In the genomic region with DNA sequence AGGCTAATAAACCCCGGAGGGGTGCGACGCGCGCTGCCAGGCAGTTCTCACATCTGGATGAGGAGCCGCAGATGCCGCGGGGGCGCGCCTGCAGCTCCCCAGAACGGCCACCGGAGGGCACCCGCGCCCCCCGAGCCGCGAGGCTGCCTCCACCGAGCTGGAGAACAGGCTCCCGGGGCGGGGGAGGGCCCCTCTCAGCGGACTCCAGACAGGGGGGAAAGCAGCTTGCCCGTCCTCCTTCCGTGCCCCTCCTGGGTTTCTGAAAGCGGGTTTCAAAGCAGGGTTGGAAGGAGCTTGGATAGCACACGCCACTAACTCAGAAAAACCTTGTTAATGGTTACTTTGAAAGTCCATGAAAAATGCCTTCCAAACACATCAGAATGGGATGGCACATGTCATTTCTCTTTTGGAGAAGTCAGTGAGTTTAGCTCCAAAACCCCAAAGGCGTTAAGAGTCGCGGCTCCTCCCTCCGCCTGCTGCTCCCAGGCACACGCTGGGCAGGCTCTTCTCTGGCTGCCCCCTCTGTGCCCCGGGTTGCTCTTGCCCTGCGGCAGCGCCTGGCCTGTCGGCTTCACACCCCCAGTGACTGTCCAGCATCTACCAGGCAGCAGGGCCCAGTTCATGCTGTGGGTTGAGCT, we compare ENCODE assay signal across 9 cellular contexts.
DNase-seq lines count a peak whose midpoint lies in the region; ATAC-seq, FAIRE-seq and TF ChIP-seq lines count a peak whose summit lies in the region.
"Had no signal": no experiment of that assay in that cellular context is flagged by ENCODE, and none has a peak within 500 bp of the region (broad histone marks: within the 10 kb centered on the region; RNA-seq: fewer than 3 reads in every experiment).

No MANE protein-coding gene starts in this region.

- FAIRE-seq in GM12878 (lab: Jason Lieb, UNC) = peak; percentile 70
- no peak for FAIRE-seq in kidney (lab: Jason Lieb, UNC)

- no peak overlapping the region for H3K27ac Mint-ChIP-seq in stimulated activated effector memory CD8-positive, alpha-beta T cell treated with anti-CD3 and anti-CD28 coated beads, Interleukin-12 subunit alpha, Interleukin-12 subunit beta, amount 100 ng/mL, for 72 hours

- TF ChIP-seq RAD21 in GM12878 (IDR thresholded peaks at IDR 0.05; ENCODE audit: insufficient read depth, low read depth, low read length) = peak; percentile 28; the same call in 1 of the 2 replicates

- SMC1A ChIA-PET in GM12878 (lab: Charles Lee; ENCODE audit: uncharacterized antibody, unreplicated experiment) = interaction anchor here (0.6 kb wide), 1 partner anchor 81 kb away, joined by 3 read pairs; no protein-coding TSS in a partner anchor

- H3K9me3 Mint-ChIP-seq in stimulated activated effector memory CD8-positive, alpha-beta T cell treated with anti-CD3 and anti-CD28 coated beads, Interleukin-12 subunit alpha, Interleukin-12 subunit beta, amount 100 ng/mL, for 72 hours = no peaks in the 10 kb centered on the region

- H3K4me1 ChIP-seq in ACC112 (ENCODE audit: control insufficient read depth, insufficient read depth, low read length, unreplicated experiment) (no peaks in the 10 kb centered on the region), GM12878 (ENCODE audit: control insufficient read depth, insufficient read depth, low read length) (no peaks in the 10 kb centered on the region), kidney (ENCODE audit: control insufficient read depth in 1 of 2, insufficient read depth in 1 of 2, low read depth in 1 of 2, low read length in 2 of 2) (no peaks in the 10 kb centered on the region)

- intact Hi-C loops in GM12878 (cut with micrococcal nuclease; ENCODE audit: unreplicated experiment) (no loop called here), kidney (cut with DNase I) (no loop called here)

- H3K9ac ChIP-seq in GM12878 (ENCODE audit: control insufficient read depth, insufficient read depth, low read length) (no peak overlapping the region), kidney (ENCODE audit: low read length in 2 of 2) (no peak overlapping the region)

- H3K4me3 ChIP-seq in ACC112 (ENCODE audit: low read depth, low read length) = peak overlapping the region; percentile 58
- no peak overlapping the region for H3K4me3 ChIP-seq in GM12878
- peak overlapping the region in 1 of 2 donors; percentile 43 for H3K4me3 ChIP-seq in kidney (ENCODE audit: low read length in 2 of 2)
- H3K4me3 ChIP-seq: skin epidermis had no signal

- H3K27me3 ChIP-seq in ACC112 (ENCODE audit: insufficient read depth, low read length) = peaks cover 24% of the 10 kb centered on the region
- no peaks in the 10 kb centered on the region; a peak in 2 of 4 replicates for H3K27me3 ChIP-seq in GM12878 (replicated peaks in 1 of 2; ENCODE audit: control insufficient read depth in 2 of 2, insufficient read depth in 2 of 2, low read length in 1 of 2)

- H2AFZ ChIP-seq in ACC112 (ENCODE audit: low read length, unreplicated experiment) (peak overlapping the region; percentile 70), GM12878 (ENCODE audit: control insufficient read depth, low read depth, low read length) (no peak overlapping the region; the same call in 1 of the 2 replicates)

- H4K20me1 ChIP-seq in GM12878 (ENCODE audit: control insufficient read depth, insufficient read depth) = no peaks in the 10 kb centered on the region

- H3K36me3 ChIP-seq in ACC112 (ENCODE audit: insufficient read depth, low read length) (no peaks in the 10 kb centered on the region), GM12878 (ENCODE audit: control insufficient read depth in 2 of 2, insufficient read depth in 2 of 2, low read length in 1 of 2) (no peaks in the 10 kb centered on the region), kidney (ENCODE audit: control insufficient read depth in 1 of 2, insufficient read depth in 2 of 2, low read length in 2 of 2) (no peaks in the 10 kb centered on the region)

- DNase-seq in GM10248 (ENCODE audit: extremely low spot score) (peak; percentile 86), NCI-H2196 (lab: John Stamatoyannopoulos, UW; ENCODE audit: unreplicated experiment) (peak; percentile 23), GM12878 (ENCODE audit: low read depth, low spot score) (no peak), kidney (peak; percentile 83), OCI-M2 (lab: John Stamatoyannopoulos, UW; ENCODE audit: unreplicated experiment) (no peak)
- peak; percentile 9 to 54 for DNase-seq in stimulated activated effector memory CD8-positive, alpha-beta T cell treated with anti-CD3 and anti-CD28 coated beads, Interleukin-12 subunit alpha, Interleukin-12 subunit beta, amount 100 ng/mL, for 72 hours (ENCODE audit: low spot score in 2 of 2)

- no peaks in the 10 kb centered on the region for H3K4me1 Mint-ChIP-seq in stimulated activated effector memory CD8-positive, alpha-beta T cell treated with anti-CD3 and anti-CD28 coated beads, Interleukin-12 subunit alpha, Interleukin-12 subunit beta, amount 100 ng/mL, for 72 hours

- no peak for TF ChIP-seq EP300 in GM12878 (IDR thresholded peaks at IDR 0.05; ENCODE audit: borderline replicate concordance in 1 of 2, control insufficient read depth in 1 of 2, low read depth in 2 of 2, low read length in 2 of 2)

- H3K79me2 ChIP-seq in ACC112 (ENCODE audit: control insufficient read depth, insufficient read depth, low read length, unreplicated experiment) = no peaks in the 10 kb centered on the region
- no peaks in the 10 kb centered on the region for H3K79me2 ChIP-seq in GM12878 (ENCODE audit: control insufficient read depth, insufficient read depth, low read length)

- RAD21 ChIA-PET in GM12878 (lab: Charles Lee; ENCODE audit: unreplicated experiment) = interaction anchor here (0.7 to 1.1 kb wide), 2 partner anchors 14 to 624 kb away, joined by 3 to 4 read pairs; no protein-coding TSS in a partner anchor

- H3K9me3 ChIP-seq in GM12878 (replicated peaks; ENCODE audit: control insufficient read depth, insufficient read depth, low read length) (no peaks in the 10 kb centered on the region), kidney (ENCODE audit: control insufficient read depth in 1 of 2, low read length in 2 of 2) (no peaks in the 10 kb centered on the region)

- POLR2A ChIA-PET in GM10248 (lab: Yijun Ruan, JAX) (no interaction called here), GM12878 (lab: Charles Lee) (no interaction called here)

- H3K4me2 ChIP-seq in GM12878 (ENCODE audit: control insufficient read depth, insufficient read depth) = no peak overlapping the region

- in situ Hi-C loops in GM12878 (cut with MboI) = no loop called here

- 11% methylated on average over 34 of the region's 34 CpGs for WGBS in GM12878 (ENCODE audit: insufficient coverage, insufficient replicate concordance, low lambda C conversion rate, missing lambda C conversion rate)

- TF ChIP-seq POLR2A in GM12878 (IDR thresholded peaks at IDR 0.05; ENCODE audit: low read depth, low read length) = no peak

- no peaks in the 10 kb centered on the region for H3K36me3 Mint-ChIP-seq in stimulated activated effector memory CD8-positive, alpha-beta T cell treated with anti-CD3 and anti-CD28 coated beads, Interleukin-12 subunit alpha, Interleukin-12 subunit beta, amount 100 ng/mL, for 72 hours

- H3K4me3 Mint-ChIP-seq in stimulated activated effector memory CD8-positive, alpha-beta T cell treated with anti-CD3 and anti-CD28 coated beads, Interleukin-12 subunit alpha, Interleukin-12 subunit beta, amount 100 ng/mL, for 72 hours = no peak overlapping the region

- CTCF ChIA-PET in GM10248 (lab: Yijun Ruan, JAX) = interaction anchor here (0.9 to 2.3 kb wide), 12 partner anchors 11 to 439 kb away, joined by 3 to 22 read pairs (median 4); no protein-coding TSS in a partner anchor
- CTCF ChIA-PET in GM12878 (lab: Yijun Ruan, JAX) = interaction anchor here (0.6 to 3.0 kb wide), 12 partner anchors 11 to 1979 kb away, joined by 3 to 17 read pairs (median 4); no protein-coding TSS in a partner anchor

- H3K27ac ChIP-seq in ACC112 (ENCODE audit: low read depth, low read length) (no peak overlapping the region), GM12878 (ENCODE audit: control insufficient read depth, insufficient read depth) (no peak overlapping the region), kidney (ENCODE audit: low read depth in 2 of 2, low read length in 2 of 2) (no peak overlapping the region)
- H3K27ac ChIP-seq: skin epidermis had no signal

- no TSS peak for BruUV-seq in GM12878 (replicated peaks; lab: Mats Ljungman, UMichigan)

- TF ChIP-seq CTCF in GM10248 (IDR thresholded peaks at IDR 0.05; ENCODE audit: control extremely low read depth, extremely low read depth, low read depth, missing control alignments) (peak; percentile 83), GM12878 (IDR thresholded peaks at IDR 0.05 in 2 of 3, conservative IDR thresholded peaks at IDR 0.05 in 1 of 3; ENCODE audit: control insufficient read depth in 2 of 3, extremely low read depth in 1 of 3, insufficient read depth in 1 of 3, low read depth in 3 of 3, low read length in 3 of 3) (peak; percentile 68 to 85 (median 72)), kidney (IDR thresholded peaks at IDR 0.05; ENCODE audit: borderline replicate concordance, extremely low read depth, insufficient read depth) (peak; percentile 61)

- ATAC-seq in HG02571 (IDR thresholded peaks at IDR 0.05; ENCODE audit: unreplicated experiment) (peak; percentile 61), GM12878 (peak; percentile 98)
- ATAC-seq in stimulated activated effector memory CD8-positive, alpha-beta T cell treated with anti-CD3 and anti-CD28 coated beads, Interleukin-12 subunit alpha, Interleukin-12 subunit beta, amount 100 ng/mL, for 72 hours = no peak

TF ChIP-seq in GM12878, 131 proteins besides CTCF, POLR2A, EP300 and RAD21:
- no peak for TF ChIP-seq IKZF1 (conservative IDR thresholded peaks at IDR 0.05)
- peak; percentile 12; the same call in 1 of the 2 replicates for TF ChIP-seq SMC3 (IDR thresholded peaks at IDR 0.05; ENCODE audit: borderline replicate concordance, low read length)

Comparison
In these comparisons a context has a peak if more than half of its experiments do, and no peak if none do; other contexts are left out.
1. DNase-seq: peak in GM10248 (single experiment), NCI-H2196 (single experiment), kidney (single experiment) and stimulated activated effector memory CD8-positive, alpha-beta T cell treated with anti-CD3 and anti-CD28 coated beads, Interleukin-12 subunit alpha, Interleukin-12 subunit beta, amount 100 ng/mL, for 72 hours (2 of 2); none in GM12878 (single experiment) and OCI-M2 (single experiment).
2. Peak in every context shown above with its lines, with median percentiles within 50 percentile points of each other: CTCF ChIP-seq.